24 cellular contexts compared by ENCODE assay signal in genomic region chr4:158025131-158025530, GRCh38.
DNase-seq lines count a peak whose midpoint lies in the region; ATAC-seq and TF ChIP-seq lines count a peak whose summit lies in the region.
"Had no signal": no experiment of that assay in that cellular context is flagged by ENCODE, and none has a peak within 500 bp of the region (broad histone marks: within the 10 kb centered on the region; RNA-seq: fewer than 3 reads in every experiment).

No MANE protein-coding gene starts in this region.

- H3K4me1 ChIP-seq in ascending aorta = peaks cover 3 to 12% of the 10 kb centered on the region in 2 donors
- H3K4me1 ChIP-seq: spleen had no signal

- in situ Hi-C loops in Caki2 (cut with HindIII; ENCODE audit: low pct_unique_long_range_greater_than_20kb, low sequenced_read_pairs) (no loop called here), SK-MEL-5 (cut with HindIII; ENCODE audit: low pct_unique_long_range_greater_than_20kb, low sequenced_read_pairs) (no loop called here)

- TF ChIP-seq CTCF in ascending aorta (IDR thresholded peaks at IDR 0.05) = no peak

- H3K27ac ChIP-seq in ascending aorta = no peak overlapping the region
- H3K27ac ChIP-seq: gastrocnemius medialis, SK-N-MC, spleen, stomach had no signal

- no peak overlapping the region for H3K4me3 ChIP-seq in ascending aorta
- H3K4me3 ChIP-seq: gastrocnemius medialis, SK-N-MC, spleen, stomach had no signal

- DNase-seq in Caki2 (ENCODE audit: low read depth) (peak; percentile 58), HT1080 (ENCODE audit: low read depth) (peak; percentile 26), SK-MEL-5 (ENCODE audit: low read depth, low spot score) (peak; percentile 68), iPS-NIHi11 (ENCODE audit: low spot score) (peak; percentile 31), ascending aorta (ENCODE audit: low spot score in 2 of 2) (no peak), medulla oblongata (ENCODE audit: extremely low spot score) (no peak)
- DNase-seq: activated B cell treated with CpG ODN at 0.5 μM for 24 hours; activated CD4-positive, alpha-beta memory T cell treated with anti-CD3 and anti-CD28 coated beads for 36 hours; activated T-cell treated with anti-CD3 and anti-CD28 coated beads for 4 hours; CD4-positive, alpha-beta T cell; dermis blood vessel endothelial cell; DMS79; gastrocnemius medialis; GOT3; NCI-H524 treated with DMSO at 0.1 percent for 48 hours; spleen; stimulated activated CD4-positive, alpha-beta T cell treated with anti-CD3 and anti-CD28 coated beads, Interleukin-4, amount 100 ng/mL, for 4 hours; stomach; T-helper 2 cell; trophoblast cell had no signal

- peaks cover 8 to 22% of the 10 kb centered on the region in 2 donors for H3K9me3 ChIP-seq in ascending aorta
- H3K9me3 ChIP-seq: gastrocnemius medialis had no signal

- no peaks in the 10 kb centered on the region for H3K27me3 ChIP-seq in ascending aorta
- H3K27me3 ChIP-seq: gastrocnemius medialis, spleen, stomach had no signal

- ATAC-seq in GM19397 (IDR thresholded peaks at IDR 0.05; ENCODE audit: unreplicated experiment) (no peak), HG03108 (IDR thresholded peaks at IDR 0.05; ENCODE audit: unreplicated experiment) (no peak)
- ATAC-seq: gastrocnemius medialis, left lobe of liver had no signal

- intact Hi-C loops in ascending aorta (cut with DNase I) = no loop called here

- no peaks in the 10 kb centered on the region for H3K36me3 ChIP-seq in ascending aorta
- H3K36me3 ChIP-seq: gastrocnemius medialis, spleen, stomach had no signal

Comparison
In these comparisons a context has a peak if more than half of its experiments do, and no peak if none do; other contexts are left out.
1. DNase-seq: peak in Caki2 (single experiment), HT1080 (single experiment), SK-MEL-5 (single experiment) and iPS-NIHi11 (single experiment); none in ascending aorta (0 of 2) and medulla oblongata (single experiment).